In genomic region chr19:12789098-12789903, GRCh38 we compare ENCODE assay signal across 8 cellular contexts. TPM values are rescaled to one million over a fixed set of nuclear protein-coding genes. Genes with fewer than 3 reads are reported as not detected.
DNase-seq lines count a peak whose midpoint lies in the region; ATAC-seq and TF ChIP-seq lines count a peak whose summit lies in the region.

No MANE protein-coding gene starts in this region.

- intact Hi-C loops in ascending aorta (cut with DNase I) = loop anchor here (10.0 kb wide), 1 partner anchor 1254 kb away; the partner anchor contains the start of gene CNN1

- DNase-seq in ascending aorta (ENCODE audit: low spot score in 2 of 2) (no peak), kidney tubule cell (ENCODE audit: low spot score) (peak; percentile 61), NCI-H128 (lab: John Stamatoyannopoulos, UW; ENCODE audit: unreplicated experiment) (no peak), NCI-H1417 treated with DMSO at 0.1 percent for 48 hours (lab: John Stamatoyannopoulos, UW) (no peak), middle frontal gyrus (ENCODE audit: extremely low spot score, low spot score) (no peak)

- H3K4me2 ChIP-seq in DOHH2 (ENCODE audit: low read length) = peak overlapping the region; percentile 93

- peaks cover 6% of the 10 kb centered on the region; the same call in 1 of the 2 replicates for H3K36me3 ChIP-seq in DOHH2 (ENCODE audit: control insufficient read depth, low read length)
- H3K36me3 ChIP-seq in ascending aorta = peaks cover 5 to 6% of the 10 kb centered on the region in 2 donors
- peaks cover 0 to 4% of the 10 kb centered on the region in 2 donors for H3K36me3 ChIP-seq in stomach smooth muscle (ENCODE audit: control insufficient read depth in 2 of 2, insufficient read depth in 2 of 2, low read length in 2 of 2)

- peak overlapping the region; percentile 84 for H3K27ac ChIP-seq in DOHH2 (ENCODE audit: low read depth, low read length)
- peak overlapping the region; percentile 95 to 96 for H3K27ac ChIP-seq in ascending aorta
- peak overlapping the region; percentile 100 for H3K27ac ChIP-seq in stomach smooth muscle (ENCODE audit: low read length)

- H3K4me3 ChIP-seq in DOHH2 (ENCODE audit: low read length) (peak overlapping the region; percentile 79), ascending aorta (peak overlapping the region; percentile 83 to 90), stomach smooth muscle (ENCODE audit: low read length in 2 of 2) (peak overlapping the region; percentile 62 to 100)

- H3K9me2 ChIP-seq in DOHH2 (replicated peaks; ENCODE audit: control insufficient read depth, low read length) = no peaks in the 10 kb centered on the region

- peaks cover 29% of the 10 kb centered on the region for H3K79me2 ChIP-seq in DOHH2 (ENCODE audit: control insufficient read depth, low read length)

- ATAC-seq in HG03354 (IDR thresholded peaks at IDR 0.05; ENCODE audit: poor library complexity, severe bottlenecking, unreplicated experiment) = peak; percentile 4

- no peaks in the 10 kb centered on the region for H3K9me3 ChIP-seq in DOHH2 (ENCODE audit: control insufficient read depth, insufficient read depth, low read length)
- no peaks in the 10 kb centered on the region for H3K9me3 ChIP-seq in ascending aorta
- H3K9me3 ChIP-seq in stomach smooth muscle (ENCODE audit: control insufficient read depth in 2 of 2, low read length in 2 of 2) = no peaks in the 10 kb centered on the region

- no peaks in the 10 kb centered on the region for H4K20me1 ChIP-seq in DOHH2 (ENCODE audit: control insufficient read depth, insufficient read depth, low read depth, low read length)

- peak overlapping the region; percentile 81 to 87 for H3K9ac ChIP-seq in stomach smooth muscle (ENCODE audit: low read length in 2 of 2)

- TF ChIP-seq CTCF in DOHH2 (IDR thresholded peaks at IDR 0.05; ENCODE audit: low read depth, low read length, poor library complexity, severe bottlenecking) (no peak), ascending aorta (IDR thresholded peaks at IDR 0.05) (no peak)

- H3K27me3 ChIP-seq in DOHH2 (ENCODE audit: control insufficient read depth, low read length) = no peaks in the 10 kb centered on the region
- H3K27me3 ChIP-seq in ascending aorta = no peaks in the 10 kb centered on the region
- no peaks in the 10 kb centered on the region for H3K27me3 ChIP-seq in stomach smooth muscle (ENCODE audit: control insufficient read depth in 1 of 2, insufficient read depth in 2 of 2, low read length in 2 of 2)

- peaks cover 39% of the 10 kb centered on the region for H3F3A ChIP-seq in DOHH2 (ENCODE audit: control insufficient read depth, insufficient read depth)

- H3K4me1 ChIP-seq in DOHH2 (ENCODE audit: control insufficient read depth, low read length) (peaks cover 67% of the 10 kb centered on the region), ascending aorta (peaks cover 35 to 47% of the 10 kb centered on the region in 2 donors), stomach smooth muscle (ENCODE audit: control insufficient read depth, insufficient read depth, low read length) (peaks cover 54% of the 10 kb centered on the region)

RNA-seq across cellular contexts. Expression of gene JUNB, which starts 2.0 kb away (rescaled TPM):
- 3,581 TPM for total RNA-seq in ascending aorta

RNA-seq across cellular contexts. Expression of gene PRDX2, which starts 12.3 kb away (rescaled TPM):
- 259 TPM for total RNA-seq in ascending aorta

RNA-seq across cellular contexts. Expression of gene THSD8, which starts 12.6 kb away (rescaled TPM):
- not detected for total RNA-seq in ascending aorta

RNA-seq across cellular contexts. Expression of gene HOOK2, which starts 13.9 kb away (rescaled TPM):
- total RNA-seq in ascending aorta = 58.5 TPM

RNA-seq across cellular contexts. Expression of gene RNASEH2A, which starts 17.1 kb away (rescaled TPM):
- 3.4 TPM for total RNA-seq in ascending aorta
